ENCODE assay signal across 10 cellular contexts in genomic region chr18:2881088-2881487, GRCh38. TPM values are rescaled to one million over a fixed set of nuclear protein-coding genes. Genes with fewer than 3 reads are reported as not detected.
A peak's percentile ranks its signal among the peaks of the same experiment; 100 is the strongest.
DNase-seq lines count a peak whose midpoint lies in the region; ATAC-seq and TF ChIP-seq lines count a peak whose summit lies in the region.
"Had no signal": no experiment of that assay in that cellular context is flagged by ENCODE, and none has a peak within 500 bp of the region (broad histone marks: within the 10 kb centered on the region; RNA-seq: fewer than 3 reads in every experiment).

No MANE protein-coding gene starts in this region.

- CTCF ChIA-PET in AG04450 (lab: Charles Lee) = no interaction called here
- CTCF ChIA-PET in naive thymus-derived CD4-positive, alpha-beta T cell (lab: Charles Lee) = no interaction called here

- peak overlapping the region; percentile 81 for H2AFZ ChIP-seq in GM23248

- ATAC-seq in naive thymus-derived CD4-positive, alpha-beta T cell = no peak
- ATAC-seq in esophagus mucosa (no peak), GM18517 (IDR thresholded peaks at IDR 0.05; ENCODE audit: unreplicated experiment) (no peak)

- 6 to 7% methylated on average over 7 of the region's 7 CpGs for WGBS in GM23248 (ENCODE audit: low coverage in 1 of 2, low lambda C conversion rate in 2 of 2, missing lambda C conversion rate in 2 of 2), 2 experiments

- peaks cover 0 to 8% (median 0%) of the 10 kb centered on the region in 5 donors for H3K36me3 Mint-ChIP-seq in naive thymus-derived CD4-positive, alpha-beta T cell

- H3K27ac Mint-ChIP-seq in naive thymus-derived CD4-positive, alpha-beta T cell = peak overlapping the region in 6 of 9 donors; percentile 69 to 87 (median 76)

- peak overlapping the region in 9 of 10 donors; percentile 25 to 77 (median 64) for H3K4me3 Mint-ChIP-seq in naive thymus-derived CD4-positive, alpha-beta T cell

- DNase-seq in AG04450 (ENCODE audit: low read depth, low spot score) (no peak), GM23248 (peak; percentile 74), cardiac fibroblast (ENCODE audit: low read depth in 2 of 2) (peak; percentile 39 to 56), DMS79 treated with DMSO at 0.1 percent for 48 hours (lab: John Stamatoyannopoulos, UW) (no peak), cerebellar nuclear complex (lab: John Stamatoyannopoulos, UW) (no peak)
- DNase-seq in naive thymus-derived CD4-positive, alpha-beta T cell = no peak
- DNase-seq: NCI-H2227 treated with DMSO at 0.1 percent for 48 hours had no signal

- intact Hi-C loops in naive thymus-derived CD4-positive, alpha-beta T cell (cut with micrococcal nuclease) = no loop called here

- H3K4me2 ChIP-seq in GM23248 (ENCODE audit: unreplicated experiment) = peak overlapping the region; percentile 70

- H3K9me3 ChIP-seq in AG04450 (ENCODE audit: control insufficient read depth, insufficient read depth, low read length) (no peaks in the 10 kb centered on the region), GM23248 (ENCODE audit: low read depth) (no peaks in the 10 kb centered on the region)
- H3K9me3 ChIP-seq in naive thymus-derived CD4-positive, alpha-beta T cell (ENCODE audit: control insufficient read depth in 2 of 3, low read length in 3 of 3) = no peaks in the 10 kb centered on the region
- H3K9me3 ChIP-seq: SJSA1 had no signal

- peak overlapping the region; percentile 90 for H3K27ac ChIP-seq in AG04450 (ENCODE audit: low read depth, low read length)
- peak overlapping the region; percentile 99 for H3K27ac ChIP-seq in GM23248
- H3K27ac ChIP-seq in naive thymus-derived CD4-positive, alpha-beta T cell (ENCODE audit: low read depth, low read length) = peak overlapping the region; percentile 14
- H3K27ac ChIP-seq: SJSA1 had no signal

- no peaks in the 10 kb centered on the region for H3K36me3 ChIP-seq in GM23248 (ENCODE audit: low read depth)
- no peaks in the 10 kb centered on the region for H3K36me3 ChIP-seq in naive thymus-derived CD4-positive, alpha-beta T cell (ENCODE audit: control insufficient read depth in 2 of 3, insufficient read depth in 3 of 3, low read length in 3 of 3)
- H3K36me3 ChIP-seq: SJSA1 had no signal

- in situ Hi-C loops in GM23248 (cut with MboI) = no loop called here

- peaks cover 0 to 4% (median 0%) of the 10 kb centered on the region in 5 donors for H3K27me3 Mint-ChIP-seq in naive thymus-derived CD4-positive, alpha-beta T cell

- H3K4me3 ChIP-seq in AG04450 (ENCODE audit: low read depth, low read length) (no peak overlapping the region), GM23248 (peak overlapping the region; percentile 54), cardiac fibroblast (replicated peaks in 1 of 2; ENCODE audit: low read depth in 2 of 2, low read length in 2 of 2) (no peak overlapping the region)
- no peak overlapping the region for H3K4me3 ChIP-seq in naive thymus-derived CD4-positive, alpha-beta T cell (ENCODE audit: low read length)
- H3K4me3 ChIP-seq: SJSA1 had no signal

- no peaks in the 10 kb centered on the region for H4K20me1 ChIP-seq in GM23248 (ENCODE audit: insufficient read depth)

- H3K4me1 ChIP-seq in GM23248 (ENCODE audit: insufficient read depth) = peaks cover 29% of the 10 kb centered on the region
- H3K4me1 ChIP-seq in naive thymus-derived CD4-positive, alpha-beta T cell (ENCODE audit: control insufficient read depth in 2 of 2, insufficient read depth in 2 of 2, low read length in 2 of 2) = peaks cover 25 to 31% of the 10 kb centered on the region in 2 donors
- H3K4me1 ChIP-seq: SJSA1 had no signal

- H3K9me3 Mint-ChIP-seq in naive thymus-derived CD4-positive, alpha-beta T cell = peaks cover 0 to 3% (median 0%) of the 10 kb centered on the region in 11 donors

- H3K79me2 ChIP-seq in GM23248 (ENCODE audit: insufficient read depth) = no peaks in the 10 kb centered on the region

- H3F3A ChIP-seq in GM23248 (ENCODE audit: insufficient read depth) = peaks cover 24% of the 10 kb centered on the region

- H3K27me3 ChIP-seq in AG04450 (ENCODE audit: control insufficient read depth, insufficient read depth, low read length) = no peaks in the 10 kb centered on the region
- H3K27me3 ChIP-seq in GM23248 (replicated peaks; ENCODE audit: insufficient read depth) = no peaks in the 10 kb centered on the region
- H3K27me3 ChIP-seq in naive thymus-derived CD4-positive, alpha-beta T cell (ENCODE audit: control insufficient read depth in 2 of 2, insufficient read depth in 2 of 2, low read length in 2 of 2) = no peaks in the 10 kb centered on the region
- H3K27me3 ChIP-seq: SJSA1 had no signal

- H3K4me1 Mint-ChIP-seq in naive thymus-derived CD4-positive, alpha-beta T cell = peaks cover 26 to 47% (median 36%) of the 10 kb centered on the region in 7 donors

- TF ChIP-seq CTCF in AG04450 (IDR thresholded peaks at IDR 0.05; ENCODE audit: low read depth, low read length) (no peak), cardiac fibroblast (IDR thresholded peaks at IDR 0.05; ENCODE audit: low read depth, low read length) (no peak)

- H3K9ac ChIP-seq in GM23248 = peak overlapping the region; percentile 84

- no peaks in the 10 kb centered on the region for H3K9me2 ChIP-seq in GM23248 (ENCODE audit: insufficient read depth)

- POLR2A ChIA-PET in AG04450 (lab: Yijun Ruan, JAX) = interaction anchor here (0.6 to 1.4 kb wide), 2 partner anchors 19 to 183 kb away, joined by 3 to 4 read pairs; no protein-coding TSS in a partner anchor
- POLR2A ChIA-PET in naive thymus-derived CD4-positive, alpha-beta T cell (lab: Charles Lee) = interaction anchor here (0.7 to 1.0 kb wide), 2 partner anchors 10 to 264 kb away, joined by 3 read pairs; no protein-coding TSS in a partner anchor

RNA-seq across cellular contexts. Expression of gene EMILIN2, which starts 34.3 kb away (rescaled TPM):
- polyA plus RNA-seq in AG04450 (2011; rRNA removed) = 1.2 and 1.4 TPM in 2 replicates
- 0.78 and 1.1 TPM in 2 replicates for polyA minus RNA-seq in AG04450 (2011; rRNA and poly(A)+ RNA removed)
- 23.9 and 30.2 TPM in 2 replicates for total RNA-seq in GM23248 (2014; rRNA removed; shearing (Covaris generic))
- 6.5 and 9.0 TPM in 2 replicates for polyA plus RNA-seq in GM23248 (2016; fragmentation: Nextera tagmentation; extraction: Ambion mirVana)
- 10 to 100 TPM in 3 of 5 experiments, 1 to 10 TPM in 2; 6.2 to 51.1 (median 16.9) TPM for total RNA-seq in naive thymus-derived CD4-positive, alpha-beta T cell
- 1 to 10 TPM; 2.9 to 3.4 TPM for polyA plus RNA-seq in naive thymus-derived CD4-positive, alpha-beta T cell
- total RNA-seq in esophagus mucosa = 1.4 TPM

Comparison
In these comparisons a context has a peak if more than half of its experiments do, and no peak if none do; other contexts are left out.
1. DNase-seq: peak in GM23248 (single experiment) and cardiac fibroblast (2 of 2); none in AG04450 (single experiment), naive thymus-derived CD4-positive, alpha-beta T cell (0 of 9), DMS79 treated with DMSO at 0.1 percent for 48 hours (single experiment) and cerebellar nuclear complex (0 of 2).
2. H3K27ac ChIP-seq: peak in every context shown above with its lines; median percentile 99 in GM23248; 90 in AG04450; 14 in naive thymus-derived CD4-positive, alpha-beta T cell.